12 cellular contexts compared by ENCODE assay signal in genomic region chr12:108828774-108829173, GRCh38. TPM values are rescaled to one million over a fixed set of nuclear protein-coding genes. Genes with fewer than 3 reads are reported as not detected.
DNase-seq lines count a peak whose midpoint lies in the region; ATAC-seq and TF ChIP-seq lines count a peak whose summit lies in the region.
"Had no signal": no experiment of that assay in that cellular context is flagged by ENCODE, and none has a peak within 500 bp of the region (broad histone marks: within the 10 kb centered on the region; RNA-seq: fewer than 3 reads in every experiment).

No MANE protein-coding gene starts in this region.

- DNase-seq in COLO829 (ENCODE audit: low spot score), result peak; percentile 87
- DNase-seq in SJSA1 (ENCODE audit: low read depth in 1 of 2, low spot score in 2 of 2), result peak; percentile 91 to 95
- DNase-seq in esophagus muscularis mucosa (ENCODE audit: extremely low spot score), result no peak
- DNase-seq in psoas muscle, result peak in 1 of 2 donors; percentile 64
- DNase-seq in KG1 (lab: John Stamatoyannopoulos, UW), result no peak
- DNase-seq in G401 (ENCODE audit: low spot score), result no peak
- DNase-seq in NCI-H446 (lab: John Stamatoyannopoulos, UW), result no peak
- DNase-seq: body of pancreas; NCI-H187; small intestine; stimulated activated naive CD8-positive, alpha-beta T cell treated with anti-CD3 and anti-CD28 coated beads, Interleukin-15, Interleukin-2, amounts not matched to agents 100 U/mL and 50 U/mL, for 24 hours had no signal

- TF ChIP-seq CTCF in esophagus muscularis mucosa (IDR thresholded peaks at IDR 0.05) (no peak), psoas muscle (IDR thresholded peaks at IDR 0.05) (no peak)

- ATAC-seq in psoas muscle, result peak; percentile 69 to 83 (median 77)
- no peak for ATAC-seq in HG02973 (IDR thresholded peaks at IDR 0.05; ENCODE audit: unreplicated experiment)
- ATAC-seq: body of pancreas; stimulated activated naive CD8-positive, alpha-beta T cell treated with anti-CD3 and anti-CD28 coated beads, Interleukin-15, Interleukin-2, amounts not matched to agents 100 U/mL and 50 U/mL, for 24 hours had no signal

- no peak overlapping the region for H3K4me3 ChIP-seq in SJSA1
- no peak overlapping the region for H3K4me3 ChIP-seq in esophagus muscularis mucosa
- no peak overlapping the region for H3K4me3 ChIP-seq in psoas muscle
- H3K4me3 ChIP-seq: body of pancreas had no signal

- H3K9me3 ChIP-seq in SJSA1 (replicated peaks) (no peaks in the 10 kb centered on the region), esophagus muscularis mucosa (no peaks in the 10 kb centered on the region), psoas muscle (no peaks in the 10 kb centered on the region)
- H3K9me3 ChIP-seq: body of pancreas had no signal

- H3K4me1 ChIP-seq in SJSA1 (replicated peaks) (peaks cover 99% of the 10 kb centered on the region), esophagus muscularis mucosa (peaks cover 80 to 87% (median 82%) of the 10 kb centered on the region in 4 donors), psoas muscle (peaks cover 84% of the 10 kb centered on the region)

- in situ Hi-C loops in G401 (cut with HindIII; ENCODE audit: low sequenced_read_pairs), result no loop called here

- no peak for TF ChIP-seq EP300 in esophagus muscularis mucosa (IDR thresholded peaks at IDR 0.05)

- TF ChIP-seq POLR2A in esophagus muscularis mucosa (IDR thresholded peaks at IDR 0.05; ENCODE audit: low read depth), result no peak

- H3K27ac ChIP-seq in SJSA1, result peak overlapping the region; percentile 92
- peak overlapping the region; percentile 79 to 91 (median 83) for H3K27ac ChIP-seq in esophagus muscularis mucosa (replicated peaks in 1 of 4)
- H3K27ac ChIP-seq in psoas muscle, result peak overlapping the region; percentile 92

- H3K36me3 ChIP-seq in SJSA1 (peaks cover 65% of the 10 kb centered on the region), esophagus muscularis mucosa (peaks cover 0 to 31% (median 18%) of the 10 kb centered on the region in 4 donors), psoas muscle (ENCODE audit: insufficient read depth in 1 of 2, low read depth in 1 of 2) (peaks cover 0 to 40% of the 10 kb centered on the region in 2 donors)

- H3K27me3 ChIP-seq in SJSA1 (replicated peaks) (no peaks in the 10 kb centered on the region), esophagus muscularis mucosa (no peaks in the 10 kb centered on the region), psoas muscle (ENCODE audit: insufficient read depth in 3 of 3, low read length in 2 of 3) (no peaks in the 10 kb centered on the region)
- H3K27me3 ChIP-seq: body of pancreas had no signal

- WGBS in esophagus muscularis mucosa, result 80% methylated on average over 10 of the region's 10 CpGs
- WGBS in psoas muscle, 3 donors, result 44 to 70% (median 63%) methylated on average over 10 of the region's 10 CpGs

- intact Hi-C loops in esophagus muscularis mucosa (cut with DNase I) (no loop called here), psoas muscle (cut with DNase I) (no loop called here)

RNA-seq across cellular contexts. Expression of gene SSH1, which starts 28.6 kb away (rescaled TPM):
- total RNA-seq in SJSA1 (2014; rRNA removed; shearing (Covaris generic)), result 7.1 and 16.3 TPM in 2 replicates
- total RNA-seq in esophagus muscularis mucosa, result 10 to 100 TPM; 14.1 to 40.9 (median 28.7) TPM
- 10 to 100 TPM; 24.9 to 68.6 (median 55.9) TPM for total RNA-seq in psoas muscle
- 10 to 100 TPM; 10.0 to 39.8 (median 10.9) TPM for polyA plus RNA-seq in psoas muscle
- total RNA-seq in G401 (2014; rRNA removed; shearing (Covaris generic)), result 34.8 and 45.1 TPM in 2 replicates

RNA-seq across cellular contexts. Expression of gene DAO, which starts 51.1 kb away (rescaled TPM):
- total RNA-seq in SJSA1 (2014; rRNA removed; shearing (Covaris generic)), result not detected in 2 replicates
- total RNA-seq in esophagus muscularis mucosa, result not detected
- not detected for total RNA-seq in psoas muscle
- polyA plus RNA-seq in psoas muscle, result not detected
- total RNA-seq in G401 (2014; rRNA removed; shearing (Covaris generic)), result 21.5 and 22.1 TPM in 2 replicates
- total RNA-seq: body of pancreas had no signal
- polyA plus RNA-seq: small intestine had no signal

Comparison
In these comparisons a context has a peak if more than half of its experiments do, and no peak if none do; other contexts are left out.
1. DNase-seq: peak in COLO829 (single experiment) and SJSA1 (2 of 2); none in esophagus muscularis mucosa (single experiment), KG1 (single experiment), G401 (single experiment) and NCI-H446 (0 of 2).
2. RNA of gene DAO, which starts 51.1 kb away (total RNA-seq): 21.5 to 22.1 TPM in G401; not detected in psoas muscle, not detected in SJSA1 and not detected in esophagus muscularis mucosa; every median in the first group is over 10 times any median in the second.
3. Peak in every context shown above with its lines, with median percentiles within 50 percentile points of each other: H3K27ac ChIP-seq.